Comparison of ENCODE assay signal across 6 cellular contexts in genomic region chr2:99153921-99154604, GRCh38. TPM values are rescaled to one million over a fixed set of nuclear protein-coding genes. Genes with fewer than 3 reads are reported as not detected.
A peak's percentile ranks its signal among the peaks of the same experiment; 100 is the strongest.
DNase-seq lines count a peak whose midpoint lies in the region; ATAC-seq, FAIRE-seq and TF ChIP-seq lines count a peak whose summit lies in the region.

No MANE protein-coding gene starts in this region.

- ATAC-seq in GM21786 (IDR thresholded peaks at IDR 0.05; ENCODE audit: unreplicated experiment): no peak

- peaks cover 39% of the 10 kb centered on the region for H3K4me1 Mint-ChIP-seq in activated naive CD4-positive, alpha-beta T cell treated with anti-CD3 and anti-CD28 coated beads, Interleukin-2, amount 50 U/mL, for 24 hours
- H3K4me1 Mint-ChIP-seq in activated naive CD4-positive, alpha-beta T cell treated with anti-CD3 and anti-CD28 coated beads for 36 hours (ENCODE audit: low read depth): peaks cover 36% of the 10 kb centered on the region

- intact Hi-C loops in activated naive CD4-positive, alpha-beta T cell treated with anti-CD3 and anti-CD28 coated beads for 36 hours (cut with micrococcal nuclease): loop anchor here (1.0 to 10.0 kb wide), 5 partner anchors 13 to 699 kb away; partner anchors contain the start of genes C2orf15, COA5, MGAT4A and REV1

- H3K27me3 ChIP-seq in fibroblast of lung (ENCODE audit: control insufficient read depth, insufficient read depth, low read length): no peaks in the 10 kb centered on the region

- TF ChIP-seq CTCF in fibroblast of lung (conservative IDR thresholded peaks at IDR 0.05 in 1 of 2, IDR thresholded peaks at IDR 0.05 in 1 of 2; ENCODE audit: low read depth in 1 of 2, low read length in 2 of 2): no peak

- H3K27ac ChIP-seq in fibroblast of lung (ENCODE audit: insufficient read depth, low read length): peak overlapping the region; percentile 90

- H3K9ac ChIP-seq in fibroblast of lung (ENCODE audit: insufficient read depth, low read length): peak overlapping the region; percentile 78

- no peaks in the 10 kb centered on the region for H3K79me2 ChIP-seq in fibroblast of lung (ENCODE audit: control insufficient read depth, insufficient read depth, low read length)

- CTCF ChIA-PET in activated naive CD4-positive, alpha-beta T cell treated with anti-CD3 and anti-CD28 coated beads for 36 hours (lab: Charles Lee): interaction anchor here (0.7 to 1.7 kb wide), 3 partner anchors 12 to 332 kb away, joined by 3 read pairs; partner anchors contain the start of gene C2orf15

- peak overlapping the region; percentile 98 for H3K27ac Mint-ChIP-seq in activated naive CD4-positive, alpha-beta T cell treated with anti-CD3 and anti-CD28 coated beads, Interleukin-2, amount 50 U/mL, for 24 hours
- H3K27ac Mint-ChIP-seq in activated naive CD4-positive, alpha-beta T cell treated with anti-CD3 and anti-CD28 coated beads for 36 hours: no peak overlapping the region

- no peaks in the 10 kb centered on the region for H3K4me1 ChIP-seq in fibroblast of lung (ENCODE audit: control insufficient read depth, extremely low read depth, insufficient read depth, low read length)

- no peaks in the 10 kb centered on the region for H4K20me1 ChIP-seq in fibroblast of lung (ENCODE audit: control insufficient read depth, extremely low read depth, insufficient read depth, low read length)

- peaks cover 9% of the 10 kb centered on the region for H3K36me3 Mint-ChIP-seq in activated naive CD4-positive, alpha-beta T cell treated with anti-CD3 and anti-CD28 coated beads, Interleukin-2, amount 50 U/mL, for 24 hours
- peaks cover 8% of the 10 kb centered on the region for H3K36me3 Mint-ChIP-seq in activated naive CD4-positive, alpha-beta T cell treated with anti-CD3 and anti-CD28 coated beads for 36 hours (ENCODE audit: low read depth)

- H3K27me3 Mint-ChIP-seq in activated naive CD4-positive, alpha-beta T cell treated with anti-CD3 and anti-CD28 coated beads, Interleukin-2, amount 50 U/mL, for 24 hours: no peaks in the 10 kb centered on the region
- H3K27me3 Mint-ChIP-seq in activated naive CD4-positive, alpha-beta T cell treated with anti-CD3 and anti-CD28 coated beads for 36 hours (ENCODE audit: low read depth): no peaks in the 10 kb centered on the region

- H3K36me3 ChIP-seq in fibroblast of lung (ENCODE audit: control insufficient read depth, insufficient read depth, low read length): no peaks in the 10 kb centered on the region

- no peak overlapping the region for H3K4me3 Mint-ChIP-seq in activated naive CD4-positive, alpha-beta T cell treated with anti-CD3 and anti-CD28 coated beads, Interleukin-2, amount 50 U/mL, for 24 hours
- H3K4me3 Mint-ChIP-seq in activated naive CD4-positive, alpha-beta T cell treated with anti-CD3 and anti-CD28 coated beads for 36 hours: no peak overlapping the region

- H3K4me3 ChIP-seq in fibroblast of lung (replicated peaks in 1 of 4; ENCODE audit: control extremely low read depth in 1 of 4, insufficient read depth in 1 of 4, low read depth in 3 of 4, low read length in 4 of 4): peak overlapping the region; percentile 79 to 97 (median 94)

- peak overlapping the region; percentile 96 for H2AFZ ChIP-seq in fibroblast of lung (ENCODE audit: low read length)

- no peak for DNase-seq in activated naive CD4-positive, alpha-beta T cell treated with anti-CD3 and anti-CD28 coated beads for 36 hours
- DNase-seq in fibroblast of lung (ENCODE audit: low read depth in 2 of 2) (peak in 1 of 2 donors; percentile 21), superior temporal gyrus (ENCODE audit: extremely low spot score) (peak; percentile 59), GM19239 (ENCODE audit: insufficient read length, low spot score) (no peak)

- H3K9me3 ChIP-seq in fibroblast of lung (ENCODE audit: control insufficient read depth, insufficient read depth, low read depth, low read length): no peaks in the 10 kb centered on the region

- peak overlapping the region; percentile 89 for H3K4me2 ChIP-seq in fibroblast of lung (ENCODE audit: extremely low read depth, insufficient read depth, low read length)

- H3K9me3 Mint-ChIP-seq in activated naive CD4-positive, alpha-beta T cell treated with anti-CD3 and anti-CD28 coated beads, Interleukin-2, amount 50 U/mL, for 24 hours: no peaks in the 10 kb centered on the region
- H3K9me3 Mint-ChIP-seq in activated naive CD4-positive, alpha-beta T cell treated with anti-CD3 and anti-CD28 coated beads for 36 hours: no peaks in the 10 kb centered on the region

- FAIRE-seq in GM19239 (lab: Jason Lieb, UNC): no peak

RNA-seq across cellular contexts. Expression of gene TSGA10, which starts 0.7 kb away (rescaled TPM):
- total RNA-seq in activated naive CD4-positive, alpha-beta T cell treated with anti-CD3 and anti-CD28 coated beads for 36 hours: 1 to 10 TPM; 7.2 to 8.9 TPM
- 5.3 and 5.9 TPM in 2 replicates for total RNA-seq in fibroblast of lung
- 0.65 and 0.70 TPM in 2 replicates for polyA plus RNA-seq in fibroblast of lung
- 1.4 TPM in 2 replicates for polyA plus RNA-seq in fibroblast of lung (2012)
- 14.3 TPM in 1 of 2 replicates, not detected in the other for polyA minus RNA-seq in fibroblast of lung (ENCODE audit: low replicate concordance)

RNA-seq across cellular contexts. Expression of gene LIPT1, which starts 0.7 kb away (rescaled TPM):
- 1 to 10 TPM; 7.0 to 8.1 TPM for total RNA-seq in activated naive CD4-positive, alpha-beta T cell treated with anti-CD3 and anti-CD28 coated beads for 36 hours
- 7.6 and 10.5 TPM in 2 replicates for total RNA-seq in fibroblast of lung
- polyA plus RNA-seq in fibroblast of lung: 4.4 and 5.9 TPM in 2 replicates
- polyA plus RNA-seq in fibroblast of lung (2012): 3.1 and 3.8 TPM in 2 replicates
- 6.6 TPM in 1 of 2 replicates, not detected in the other for polyA minus RNA-seq in fibroblast of lung (ENCODE audit: low replicate concordance)

RNA-seq across cellular contexts. Expression of gene C2orf15, which starts 12.6 kb away (rescaled TPM):
- total RNA-seq in activated naive CD4-positive, alpha-beta T cell treated with anti-CD3 and anti-CD28 coated beads for 36 hours: 1 to 10 TPM; 1.4 to 1.6 TPM
- under 0.01 TPM in 1 of 2 replicates, not detected in the other for total RNA-seq in fibroblast of lung
- polyA plus RNA-seq in fibroblast of lung: 0.07 and 0.09 TPM in 2 replicates
- polyA plus RNA-seq in fibroblast of lung (2012): 0.09 and 0.13 TPM in 2 replicates
- not detected in 2 replicates for polyA minus RNA-seq in fibroblast of lung (ENCODE audit: low replicate concordance)

RNA-seq across cellular contexts. Expression of gene MITD1, which starts 26.8 kb away (rescaled TPM):
- total RNA-seq in activated naive CD4-positive, alpha-beta T cell treated with anti-CD3 and anti-CD28 coated beads for 36 hours: 10 to 100 TPM; 61.4 to 64.1 TPM
- 27.1 and 28.8 TPM in 2 replicates for total RNA-seq in fibroblast of lung
- polyA plus RNA-seq in fibroblast of lung: 25.3 and 25.5 TPM in 2 replicates
- 22.3 and 27.3 TPM in 2 replicates for polyA plus RNA-seq in fibroblast of lung (2012)
- 1.2 TPM in 1 of 2 replicates, not detected in the other for polyA minus RNA-seq in fibroblast of lung (ENCODE audit: low replicate concordance)

RNA-seq across cellular contexts. Expression of gene MRPL30, which starts 26.9 kb away (rescaled TPM):
- total RNA-seq in activated naive CD4-positive, alpha-beta T cell treated with anti-CD3 and anti-CD28 coated beads for 36 hours: 10 to 100 TPM; 40.2 to 43.3 TPM
- total RNA-seq in fibroblast of lung: 34.9 and 39.3 TPM in 2 replicates
- 23.1 and 26.8 TPM in 2 replicates for polyA plus RNA-seq in fibroblast of lung
- 26.9 and 27.2 TPM in 2 replicates for polyA plus RNA-seq in fibroblast of lung (2012)
- 9.8 and 14.1 TPM in 2 replicates for polyA minus RNA-seq in fibroblast of lung (ENCODE audit: low replicate concordance)
